Comparison of ENCODE assay signal across 19 cellular contexts in the genomic region with DNA sequence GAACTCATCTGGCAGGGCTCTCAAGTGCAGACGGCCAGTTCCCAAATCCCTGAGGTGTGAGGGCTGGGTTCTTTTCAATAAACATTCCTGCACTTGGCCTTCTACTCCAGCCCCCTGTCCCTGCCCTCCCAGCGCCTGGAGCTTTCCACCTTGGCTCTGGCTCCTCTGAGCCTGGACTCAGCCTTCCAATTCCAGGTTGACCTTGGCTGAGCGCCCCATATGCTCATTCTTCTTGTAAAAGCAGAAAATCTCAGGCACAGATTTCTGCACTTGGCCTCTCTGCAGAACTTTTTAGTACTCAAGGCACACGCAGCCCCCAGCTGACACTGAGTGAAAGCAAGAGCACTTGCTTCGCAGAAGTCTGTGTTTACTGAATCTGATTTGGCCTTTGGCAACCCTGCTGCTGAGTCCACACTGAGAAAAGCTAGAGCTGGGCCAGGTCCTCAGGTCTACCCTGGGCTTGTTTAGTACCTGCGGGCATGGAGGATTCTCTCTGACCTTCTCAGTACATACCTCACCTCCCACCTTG.
DNase-seq lines count a peak whose midpoint lies in the region; ATAC-seq and TF ChIP-seq lines count a peak whose summit lies in the region.
"Had no signal": no experiment of that assay in that cellular context is flagged by ENCODE, and none has a peak within 500 bp of the region (broad histone marks: within the 10 kb centered on the region; RNA-seq: fewer than 3 reads in every experiment).

No MANE protein-coding gene starts in this region.

- H3K4me3 ChIP-seq in SJSA1: no peak overlapping the region
- no peak overlapping the region for H3K4me3 ChIP-seq in thyroid gland (replicated peaks in 1 of 3)
- H3K4me3 ChIP-seq in Karpas-422 (ENCODE audit: low read length): no peak overlapping the region
- H3K4me3 ChIP-seq: BLaER1, lung, neural progenitor cell, Peyer's patch had no signal

- H3K9me3 ChIP-seq in SJSA1 (replicated peaks): no peaks in the 10 kb centered on the region
- no peaks in the 10 kb centered on the region for H3K9me3 ChIP-seq in thyroid gland
- no peaks in the 10 kb centered on the region for H3K9me3 ChIP-seq in Karpas-422 (ENCODE audit: low read length)
- H3K9me3 ChIP-seq: BLaER1, Peyer's patch had no signal

- H3K4me2 ChIP-seq in Karpas-422 (ENCODE audit: low read depth, low read length, poor library complexity, severe bottlenecking): no peak overlapping the region
- H3K4me2 ChIP-seq: BLaER1, neural progenitor cell had no signal

- no peaks in the 10 kb centered on the region for H3K9me3 Mint-ChIP-seq in mesothelial cell of epicardium
- no peaks in the 10 kb centered on the region for H3K9me3 Mint-ChIP-seq in activated CD8-positive, alpha-beta T cell treated with anti-CD3 and anti-CD28 coated beads, Interleukin-2, amount 10 ng/mL, durations not matched to agents 7 days and 5 days (ENCODE audit: insufficient read depth)
- H3K9me3 Mint-ChIP-seq: activated naive CD8-positive, alpha-beta T cell treated with anti-CD3 and anti-CD28 coated beads for 36 hours; neural progenitor cell had no signal

- no peaks in the 10 kb centered on the region for H3K27me3 Mint-ChIP-seq in mesothelial cell of epicardium (ENCODE audit: low read depth)
- H3K27me3 Mint-ChIP-seq in activated CD8-positive, alpha-beta T cell treated with anti-CD3 and anti-CD28 coated beads, Interleukin-2, amount 10 ng/mL, durations not matched to agents 7 days and 5 days (ENCODE audit: low read depth): peaks cover 3% of the 10 kb centered on the region
- H3K27me3 Mint-ChIP-seq: activated naive CD8-positive, alpha-beta T cell treated with anti-CD3 and anti-CD28 coated beads for 36 hours had no signal

- H4K20me1 ChIP-seq in Karpas-422 (ENCODE audit: insufficient read depth, low read depth, low read length): no peaks in the 10 kb centered on the region
- H4K20me1 ChIP-seq: BLaER1 had no signal

- no peak for ATAC-seq in GM18520 (IDR thresholded peaks at IDR 0.05; ENCODE audit: unreplicated experiment)
- ATAC-seq in activated CD8-positive, alpha-beta T cell treated with anti-CD3 and anti-CD28 coated beads, Interleukin-2, amount 10 ng/mL, durations not matched to agents 7 days and 5 days: no peak
- ATAC-seq: activated CD4-positive, CD25-positive, alpha-beta regulatory T cell treated with anti-CD3 and anti-CD28 coated beads, Interleukin-2, amount 50 U/mL, for 24 hours had no signal

- no peaks in the 10 kb centered on the region for H3K36me3 Mint-ChIP-seq in mesothelial cell of epicardium
- no peaks in the 10 kb centered on the region for H3K36me3 Mint-ChIP-seq in activated CD8-positive, alpha-beta T cell treated with anti-CD3 and anti-CD28 coated beads, Interleukin-2, amount 10 ng/mL, durations not matched to agents 7 days and 5 days (ENCODE audit: low read depth)
- H3K36me3 Mint-ChIP-seq: activated naive CD8-positive, alpha-beta T cell treated with anti-CD3 and anti-CD28 coated beads for 36 hours had no signal

- H3K9ac ChIP-seq in Karpas-422 (ENCODE audit: low read length): no peak overlapping the region
- H3K9ac ChIP-seq: BLaER1, neural progenitor cell had no signal

- H2AFZ ChIP-seq in Karpas-422 (ENCODE audit: low read length): no peak overlapping the region
- H2AFZ ChIP-seq: neural progenitor cell had no signal

- DNase-seq in SJSA1 (ENCODE audit: low read depth in 1 of 2, low spot score in 2 of 2): no peak
- DNase-seq in globus pallidus (ENCODE audit: low spot score): peak; percentile 42
- no peak for DNase-seq in mesothelial cell of epicardium (ENCODE audit: low spot score in 2 of 2, unreplicated experiment in 2 of 2)
- peak; percentile 92 to 93 for DNase-seq in thyroid gland
- no peak for DNase-seq in posterior vena cava (ENCODE audit: low spot score)
- no peak for DNase-seq in Karpas-422
- DNase-seq in activated CD8-positive, alpha-beta T cell treated with anti-CD3 and anti-CD28 coated beads, Interleukin-2, amount 10 ng/mL, durations not matched to agents 7 days and 5 days: no peak
- DNase-seq: activated naive CD8-positive, alpha-beta T cell treated with anti-CD3 and anti-CD28 coated beads for 36 hours; DMS79 treated with DMSO at 0.1 percent for 48 hours; NCI-H1930; NCI-H774; Peyer's patch; stimulated activated CD4-positive, alpha-beta T cell treated with anti-CD3 and anti-CD28 coated beads, Interleukin-12 subunit alpha, Interleukin-12 subunit beta, amount 100 ng/mL, for 4 hours; T-helper 2 cell had no signal

- no peak overlapping the region for H3K4me3 Mint-ChIP-seq in mesothelial cell of epicardium
- H3K4me3 Mint-ChIP-seq in activated CD8-positive, alpha-beta T cell treated with anti-CD3 and anti-CD28 coated beads, Interleukin-2, amount 10 ng/mL, durations not matched to agents 7 days and 5 days: no peak overlapping the region
- H3K4me3 Mint-ChIP-seq: activated naive CD8-positive, alpha-beta T cell treated with anti-CD3 and anti-CD28 coated beads for 36 hours; neural progenitor cell had no signal

- H3K9me2 ChIP-seq in Karpas-422 (replicated peaks; ENCODE audit: insufficient read depth, low read length): no peaks in the 10 kb centered on the region

- H3K36me3 ChIP-seq in SJSA1 (0 out of 2 replicates have a peak, but pooled peaks cover 2% of the 10 kb centered on the region), thyroid gland (no peaks in the 10 kb centered on the region), Karpas-422 (ENCODE audit: insufficient read depth, low read length) (no peaks in the 10 kb centered on the region)
- H3K36me3 ChIP-seq: BLaER1, neural progenitor cell, Peyer's patch had no signal

- no peak for TF ChIP-seq POLR2A in thyroid gland (IDR thresholded peaks at IDR 0.05)

- CTCF ChIA-PET in activated CD8-positive, alpha-beta T cell treated with anti-CD3 and anti-CD28 coated beads, Interleukin-2, amount 10 ng/mL, durations not matched to agents 7 days and 5 days (lab: Charles Lee): no interaction called here

- 9 to 19% methylated on average over 5 to 6 of the region's 6 CpGs for WGBS in thyroid gland, 2 donors

- POLR2A ChIA-PET in activated CD8-positive, alpha-beta T cell treated with anti-CD3 and anti-CD28 coated beads, Interleukin-2, amount 10 ng/mL, durations not matched to agents 7 days and 5 days (lab: Charles Lee): no interaction called here

- TF ChIP-seq CTCF in mesothelial cell of epicardium (IDR thresholded peaks at IDR 0.05; ENCODE audit: unreplicated experiment): no peak
- no peak for TF ChIP-seq CTCF in thyroid gland (IDR thresholded peaks at IDR 0.05)

- H3K27me3 ChIP-seq in SJSA1 (replicated peaks): no peaks in the 10 kb centered on the region
- no peaks in the 10 kb centered on the region for H3K27me3 ChIP-seq in thyroid gland
- H3K27me3 ChIP-seq in Karpas-422 (ENCODE audit: low read length): no peaks in the 10 kb centered on the region
- H3K27me3 ChIP-seq: BLaER1, Peyer's patch had no signal

- peak overlapping the region; percentile 95 for H3K27ac ChIP-seq in SJSA1
- peak overlapping the region in 1 of 3 donors; percentile 26 for H3K27ac ChIP-seq in thyroid gland
- no peak overlapping the region for H3K27ac ChIP-seq in Karpas-422 (ENCODE audit: low read length)
- H3K27ac ChIP-seq: BLaER1, neural progenitor cell, Peyer's patch had no signal

- H3K4me1 ChIP-seq in SJSA1 (replicated peaks) (peaks cover 30% of the 10 kb centered on the region), thyroid gland (peaks cover 16 to 37% of the 10 kb centered on the region in 2 donors), Karpas-422 (ENCODE audit: low read length) (no peaks in the 10 kb centered on the region)
- H3K4me1 ChIP-seq: neural progenitor cell, Peyer's patch had no signal

- intact Hi-C loops in thyroid gland (cut with DNase I) (no loop called here), posterior vena cava (cut with DNase I) (no loop called here)

- peaks cover 70% of the 10 kb centered on the region for H3K4me1 Mint-ChIP-seq in mesothelial cell of epicardium
- H3K4me1 Mint-ChIP-seq in activated CD8-positive, alpha-beta T cell treated with anti-CD3 and anti-CD28 coated beads, Interleukin-2, amount 10 ng/mL, durations not matched to agents 7 days and 5 days (ENCODE audit: low read depth): no peaks in the 10 kb centered on the region
- H3K4me1 Mint-ChIP-seq: activated naive CD8-positive, alpha-beta T cell treated with anti-CD3 and anti-CD28 coated beads for 36 hours had no signal

- H3K79me2 ChIP-seq in Karpas-422 (ENCODE audit: low read length): no peaks in the 10 kb centered on the region

- H3K27ac Mint-ChIP-seq in mesothelial cell of epicardium: peak overlapping the region; percentile 81
- no peak overlapping the region for H3K27ac Mint-ChIP-seq in activated CD8-positive, alpha-beta T cell treated with anti-CD3 and anti-CD28 coated beads, Interleukin-2, amount 10 ng/mL, durations not matched to agents 7 days and 5 days
- H3K27ac Mint-ChIP-seq: activated naive CD8-positive, alpha-beta T cell treated with anti-CD3 and anti-CD28 coated beads for 36 hours; neural progenitor cell had no signal

Comparison
In these comparisons a context has a peak if more than half of its experiments do, and no peak if none do; other contexts are left out.
1. DNase-seq: peak in globus pallidus (single experiment) and thyroid gland (2 of 2); none in SJSA1 (0 of 2), mesothelial cell of epicardium (0 of 2), posterior vena cava (single experiment), Karpas-422 (single experiment) and activated CD8-positive, alpha-beta T cell treated with anti-CD3 and anti-CD28 coated beads, Interleukin-2, amount 10 ng/mL, durations not matched to agents 7 days and 5 days (single experiment).